Comparison of ENCODE assay signal across 1 cellular context in the genomic region with DNA sequence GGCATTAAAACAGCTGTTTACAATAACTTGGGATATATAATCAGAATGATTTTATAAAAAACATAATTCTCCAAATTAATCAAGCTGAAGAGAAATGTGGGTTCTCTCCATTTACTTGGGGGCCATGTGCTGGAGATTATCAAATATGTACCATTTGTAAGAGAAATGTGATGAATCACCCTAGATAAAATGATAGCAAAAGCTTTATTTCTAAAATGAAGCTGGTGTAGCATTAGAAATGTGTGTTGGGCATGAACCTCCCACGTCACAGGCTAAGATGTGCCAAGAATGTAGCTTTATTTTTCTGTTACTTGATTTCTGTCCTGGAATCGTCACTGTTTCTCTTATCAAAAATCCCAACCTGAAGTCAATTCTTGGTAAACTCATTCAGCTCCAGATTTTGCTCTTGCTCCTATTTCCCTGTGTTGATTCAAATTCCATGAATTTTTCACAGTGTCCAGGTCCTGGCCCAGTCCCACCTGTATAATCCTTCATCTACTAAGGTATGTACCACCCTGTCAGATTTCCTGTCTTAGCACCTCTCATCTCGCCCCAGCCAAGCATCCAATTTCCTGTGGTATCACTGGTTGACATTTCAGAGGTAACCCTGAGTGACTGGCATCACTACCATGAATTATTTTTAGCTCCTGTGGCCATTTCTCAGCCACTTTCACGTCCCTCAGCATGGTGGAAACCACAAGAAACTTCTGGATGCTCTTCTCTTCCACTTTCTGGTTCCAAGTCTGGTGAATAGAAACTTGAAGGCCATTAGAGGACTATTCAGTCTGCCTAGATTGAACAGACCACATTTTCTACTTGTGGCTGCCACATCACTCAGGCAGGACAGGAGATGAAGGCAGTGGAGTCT.
TF ChIP-seq lines count a peak whose summit lies in the region.

No MANE protein-coding gene starts in this region.

TF ChIP-seq in H1, 55 proteins besides CTCF, POLR2A, EP300 and RAD21 (continued from another document):
- TF ChIP-seq, protein P1, sequence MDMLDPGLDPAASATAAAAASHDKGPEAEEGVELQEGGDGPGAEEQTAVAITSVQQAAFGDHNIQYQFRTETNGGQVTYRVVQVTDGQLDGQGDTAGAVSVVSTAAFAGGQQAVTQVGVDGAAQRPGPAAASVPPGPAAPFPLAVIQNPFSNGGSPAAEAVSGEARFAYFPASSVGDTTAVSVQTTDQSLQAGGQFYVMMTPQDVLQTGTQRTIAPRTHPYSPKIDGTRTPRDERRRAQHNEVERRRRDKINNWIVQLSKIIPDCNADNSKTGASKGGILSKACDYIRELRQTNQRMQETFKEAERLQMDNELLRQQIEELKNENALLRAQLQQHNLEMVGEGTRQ (IDR thresholded peaks at IDR 0.05; ENCODE audit: low read length) = no peak
- TF ChIP-seq YY1 (IDR thresholded peaks at IDR 0.05; ENCODE audit: low read depth, low read length) = no peak
TF ChIP-seq in H1: peak in this region for 0.
